8 cellular contexts compared by ENCODE assay signal in the genomic region with DNA sequence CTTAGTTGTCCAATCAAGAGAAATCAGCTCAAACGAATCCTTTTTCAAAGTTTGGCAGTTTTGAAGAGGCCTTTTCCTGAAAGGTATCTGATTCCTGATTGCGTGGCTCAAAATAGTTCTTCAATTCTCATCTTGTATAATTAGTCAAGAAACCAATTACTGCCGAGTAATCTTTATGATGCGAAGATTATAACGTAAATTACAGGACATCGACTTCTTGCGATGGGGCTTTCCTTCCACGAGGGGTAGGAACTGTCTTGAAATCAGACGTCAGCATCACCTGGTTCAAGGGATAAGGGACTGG. TPM values are rescaled to one million over a fixed set of nuclear protein-coding genes. Genes with fewer than 3 reads are reported as not detected.
A peak's percentile ranks its signal among the peaks of the same experiment; 100 is the strongest.
DNase-seq lines count a peak whose midpoint lies in the region; ATAC-seq, FAIRE-seq and TF ChIP-seq lines count a peak whose summit lies in the region.

No MANE protein-coding gene starts in this region.

- H3K36me3 Mint-ChIP-seq in activated T-cell treated with anti-CD3 and anti-CD28 coated beads, Interleukin-2, amount 50 U/mL, for 72 hours (ENCODE audit: insufficient read depth in 2 of 2) = peaks cover 0 to 4% of the 10 kb centered on the region in 2 donors
- H3K36me3 Mint-ChIP-seq in endothelial cell (ENCODE audit: low read depth, unreplicated experiment) = peaks cover 17% of the 10 kb centered on the region

- peak overlapping the region; percentile 77 for H3K27ac Mint-ChIP-seq in activated T-cell treated with anti-CD3 and anti-CD28 coated beads, Interleukin-2, amount 50 U/mL, for 72 hours
- H3K27ac Mint-ChIP-seq in endothelial cell (ENCODE audit: unreplicated experiment) = peak overlapping the region; percentile 91

- no peaks in the 10 kb centered on the region for H3K27me3 ChIP-seq in Loucy (ENCODE audit: insufficient read depth, low read length, poor library complexity, severe bottlenecking)
- H3K27me3 ChIP-seq in ovary = no peaks in the 10 kb centered on the region

- H3K9me2 ChIP-seq in Loucy (replicated peaks; ENCODE audit: low read depth, low read length) = no peaks in the 10 kb centered on the region

- H3K4me1 ChIP-seq in Loucy (ENCODE audit: insufficient read depth, low read length, poor library complexity, severe bottlenecking) = peaks cover 14% of the 10 kb centered on the region
- H3K4me1 ChIP-seq in ovary (ENCODE audit: insufficient read depth) = peaks cover 3% of the 10 kb centered on the region

- peak overlapping the region; percentile 81 for H3K9ac ChIP-seq in Loucy (ENCODE audit: low read depth, low read length, poor library complexity, severe bottlenecking)

- WGBS in ovary, 3 donors = 4 to 10% (median 5%) methylated on average over 9 of the region's 9 CpGs

- TF ChIP-seq CTCF in Loucy (conservative IDR thresholded peaks at IDR 0.05; ENCODE audit: low read length) = no peak
- no peak for TF ChIP-seq CTCF in endothelial cell (IDR thresholded peaks at IDR 0.05; ENCODE audit: unreplicated experiment)
- no peak for TF ChIP-seq CTCF in ovary (IDR thresholded peaks at IDR 0.05)

- H2AFZ ChIP-seq in Loucy (ENCODE audit: low read length) = peak overlapping the region; percentile 86

- peak; percentile 50 to 56 for ATAC-seq in activated T-cell treated with anti-CD3 and anti-CD28 coated beads, Interleukin-2, amount 50 U/mL, for 72 hours (replicated peaks in 1 of 2)

- no peak for TF ChIP-seq EP300 in ovary (IDR thresholded peaks at IDR 0.05)

- peak overlapping the region; percentile 96 for H3K4me2 ChIP-seq in Loucy (ENCODE audit: low read depth, low read length, poor library complexity, severe bottlenecking)

- H3K9me3 Mint-ChIP-seq in activated T-cell treated with anti-CD3 and anti-CD28 coated beads, Interleukin-2, amount 50 U/mL, for 72 hours = no peaks in the 10 kb centered on the region
- no peaks in the 10 kb centered on the region for H3K9me3 Mint-ChIP-seq in endothelial cell (ENCODE audit: unreplicated experiment)

- H3F3A ChIP-seq in Loucy (ENCODE audit: low read depth) = no peaks in the 10 kb centered on the region

- intact Hi-C loops in ovary (cut with DNase I) = loop anchor here in 1 of 4 donors (5.0 kb wide), 1 partner anchor 52 kb away; no protein-coding TSS in a partner anchor

- no peak for TF ChIP-seq POLR2A in ovary (IDR thresholded peaks at IDR 0.05)

- H3K9me3 ChIP-seq in Loucy (ENCODE audit: insufficient read depth, low read depth, low read length) (no peaks in the 10 kb centered on the region), ovary (no peaks in the 10 kb centered on the region)

- H3K36me3 ChIP-seq in Loucy (ENCODE audit: insufficient read depth, low read length) (peaks cover 16% of the 10 kb centered on the region; the same call in 1 of the 2 replicates), ovary (no peaks in the 10 kb centered on the region)

- FAIRE-seq in RCC 7860 (lab: Jason Lieb, UNC) = no peak

- no peak for DNase-seq in activated T-cell treated with anti-CD3 and anti-CD28 coated beads, Interleukin-2, amount 50 U/mL, for 72 hours
- no peak for DNase-seq in activated T-cell treated with anti-CD3 and anti-CD28 coated beads for 4 hours
- no peak for DNase-seq in endothelial cell (ENCODE audit: low spot score)
- no peak for DNase-seq in ovary
- DNase-seq in RCC 7860 (ENCODE audit: low spot score) = no peak
- DNase-seq in mucosa of gallbladder (ENCODE audit: low spot score) = no peak
- DNase-seq in NCI-H1694 (lab: John Stamatoyannopoulos, UW) = no peak

- peaks cover 15% of the 10 kb centered on the region for H3K79me2 ChIP-seq in Loucy (ENCODE audit: insufficient read depth, low read length)

- H3K4me3 ChIP-seq in Loucy (ENCODE audit: low read length, poor library complexity, severe bottlenecking) = peak overlapping the region; percentile 77
- peak overlapping the region; percentile 84 for H3K4me3 ChIP-seq in ovary

- H3K27ac ChIP-seq in ovary = peak overlapping the region in 1 of 2 donors; percentile 80

- no peaks in the 10 kb centered on the region for H4K20me1 ChIP-seq in Loucy (ENCODE audit: insufficient read depth, low read length, poor library complexity, severe bottlenecking)

- H3K4me3 Mint-ChIP-seq in activated T-cell treated with anti-CD3 and anti-CD28 coated beads, Interleukin-2, amount 50 U/mL, for 72 hours = peak overlapping the region; percentile 94 to 98
- H3K4me3 Mint-ChIP-seq in endothelial cell (ENCODE audit: unreplicated experiment) = peak overlapping the region; percentile 91

- H3K4me1 Mint-ChIP-seq in activated T-cell treated with anti-CD3 and anti-CD28 coated beads, Interleukin-2, amount 50 U/mL, for 72 hours (ENCODE audit: low read depth) = peaks cover 21% of the 10 kb centered on the region
- peaks cover 5% of the 10 kb centered on the region for H3K4me1 Mint-ChIP-seq in endothelial cell (ENCODE audit: unreplicated experiment)

- no peaks in the 10 kb centered on the region for H3K27me3 Mint-ChIP-seq in activated T-cell treated with anti-CD3 and anti-CD28 coated beads, Interleukin-2, amount 50 U/mL, for 72 hours (ENCODE audit: low read depth)
- peaks cover 8% of the 10 kb centered on the region for H3K27me3 Mint-ChIP-seq in endothelial cell (ENCODE audit: unreplicated experiment)

RNA-seq across cellular contexts. Expression of gene ARL2BP, which starts 0.6 kb away (rescaled TPM):
- 10 to 100 TPM; 27.9 to 30.3 TPM for total RNA-seq in activated T-cell treated with anti-CD3 and anti-CD28 coated beads, Interleukin-2, amount 50 U/mL, for 72 hours
- total RNA-seq in endothelial cell (ENCODE audit: unreplicated experiment) (46.7 TPM), ovary (10 to 100 TPM; 50.0 to 74.3 (median 57.7) TPM), mucosa of gallbladder (46.4 TPM)
- 10 to 100 TPM; 45.3 to 88.0 TPM for polyA plus RNA-seq in ovary

RNA-seq across cellular contexts. Expression of gene PLLP, which starts 40.1 kb away (rescaled TPM):
- total RNA-seq in activated T-cell treated with anti-CD3 and anti-CD28 coated beads, Interleukin-2, amount 50 U/mL, for 72 hours = under 1 TPM in 1 of 2 donors, not detected in 1; 0.48 TPM
- total RNA-seq in endothelial cell (ENCODE audit: unreplicated experiment) (3.3 TPM), ovary (10 to 100 TPM in 1 of 7 donors, 1 to 10 TPM in 5, under 1 TPM in 1; 0.94 to 54.2 (median 4.0) TPM), mucosa of gallbladder (206 TPM)
- 1 to 10 TPM; 3.4 to 5.9 TPM for polyA plus RNA-seq in ovary

RNA-seq across cellular contexts. Expression of gene RSPRY1, which starts 58.3 kb away (rescaled TPM):
- 10 to 100 TPM; 33.9 to 39.8 TPM for total RNA-seq in activated T-cell treated with anti-CD3 and anti-CD28 coated beads, Interleukin-2, amount 50 U/mL, for 72 hours
- total RNA-seq in endothelial cell (ENCODE audit: unreplicated experiment) = 63.0 TPM
- 10 to 100 TPM; 26.8 to 42.1 (median 29.0) TPM for total RNA-seq in ovary
- polyA plus RNA-seq in ovary = 10 to 100 TPM; 15.9 to 22.8 TPM
- 49.6 TPM for total RNA-seq in mucosa of gallbladder

RNA-seq across cellular contexts. Expression of gene PSME3IP1, which starts 58.6 kb away (rescaled TPM):
- total RNA-seq in activated T-cell treated with anti-CD3 and anti-CD28 coated beads, Interleukin-2, amount 50 U/mL, for 72 hours = 100 to 1,000 TPM; 120 to 140 TPM
- total RNA-seq in endothelial cell (ENCODE audit: unreplicated experiment) = 84.8 TPM
- total RNA-seq in ovary = 10 to 100 TPM; 38.0 to 79.1 (median 59.3) TPM
- 100 to 1,000 TPM in 1 of 2 donors, 10 to 100 TPM in 1; 46.8 to 147 TPM for polyA plus RNA-seq in ovary
- total RNA-seq in mucosa of gallbladder = 76.1 TPM
